In genomic region chr3:69761896-69762789, GRCh38 we compare ENCODE assay signal across 10 cellular contexts. TPM values are rescaled to one million over a fixed set of nuclear protein-coding genes. Genes with fewer than 3 reads are reported as not detected.
DNase-seq lines count a peak whose midpoint lies in the region; ATAC-seq and TF ChIP-seq lines count a peak whose summit lies in the region.
"Had no signal": no experiment of that assay in that cellular context is flagged by ENCODE, and none has a peak within 500 bp of the region (broad histone marks: within the 10 kb centered on the region; RNA-seq: fewer than 3 reads in every experiment).

No MANE protein-coding gene starts in this region.

- H3K27me3 Mint-ChIP-seq in endothelial cell (ENCODE audit: unreplicated experiment), result no peaks in the 10 kb centered on the region
- H3K27me3 Mint-ChIP-seq in GM23338 (ENCODE audit: insufficient read depth, low read depth, poor library complexity), result peaks cover 3% of the 10 kb centered on the region

- no peaks in the 10 kb centered on the region for H4K20me1 ChIP-seq in GM23338 (replicated peaks; ENCODE audit: insufficient read depth)

- H3K4me3 Mint-ChIP-seq in endothelial cell (ENCODE audit: unreplicated experiment), result no peak overlapping the region
- H3K4me3 Mint-ChIP-seq in GM23338, result no peak overlapping the region

- H2AFZ ChIP-seq in GM23338, result no peak overlapping the region

- no peaks in the 10 kb centered on the region for H3K79me2 ChIP-seq in GM23338 (replicated peaks; ENCODE audit: insufficient read depth)

- no peaks in the 10 kb centered on the region for H3K27me3 ChIP-seq in GM23338 (ENCODE audit: insufficient read depth)

- H3K36me3 ChIP-seq in GM23338 (ENCODE audit: insufficient read depth), result no peaks in the 10 kb centered on the region

- H3K9me2 ChIP-seq in GM23338 (ENCODE audit: insufficient read depth), result no peaks in the 10 kb centered on the region

- H3K4me1 Mint-ChIP-seq in endothelial cell (ENCODE audit: unreplicated experiment) (peaks cover 9% of the 10 kb centered on the region), GM23338 (no peaks in the 10 kb centered on the region)

- H3K4me3 ChIP-seq in cardiac fibroblast (replicated peaks in 1 of 2; ENCODE audit: low read depth in 2 of 2, low read length in 2 of 2) (no peak overlapping the region), GM23338 (no peak overlapping the region)

- H3K27ac Mint-ChIP-seq in endothelial cell (ENCODE audit: unreplicated experiment) (no peak overlapping the region), GM23338 (no peak overlapping the region)

- H3K36me3 Mint-ChIP-seq in endothelial cell (ENCODE audit: low read depth, unreplicated experiment) (no peaks in the 10 kb centered on the region), GM23338 (ENCODE audit: low read depth) (no peaks in the 10 kb centered on the region)

- TF ChIP-seq CTCF in cardiac fibroblast (IDR thresholded peaks at IDR 0.05; ENCODE audit: low read depth, low read length) (no peak), endothelial cell (IDR thresholded peaks at IDR 0.05; ENCODE audit: unreplicated experiment) (no peak), GM23338 (conservative IDR thresholded peaks at IDR 0.05; ENCODE audit: low read depth in 2 of 2) (no peak)

- H3K4me1 ChIP-seq in GM23338 (ENCODE audit: insufficient read depth), result no peaks in the 10 kb centered on the region

- H3K27ac ChIP-seq in GM23338 (ENCODE audit: low read depth), result no peak overlapping the region

- no peak overlapping the region for H3K4me2 ChIP-seq in GM23338

- H3F3A ChIP-seq in GM23338 (replicated peaks; ENCODE audit: low read depth), result no peaks in the 10 kb centered on the region

- peak; percentile 57 to 83 for DNase-seq in cardiac fibroblast (ENCODE audit: low read depth in 2 of 2)
- DNase-seq in renal cortical epithelial cell (ENCODE audit: low read depth), result peak; percentile 88
- DNase-seq in endothelial cell (ENCODE audit: low spot score), result no peak
- no peak for DNase-seq in GM23338 (ENCODE audit: low spot score)
- no peak for DNase-seq in UCSD-AML1 (lab: John Stamatoyannopoulos, UW; ENCODE audit: unreplicated experiment)
- no peak for DNase-seq in stimulated activated CD4-positive, alpha-beta T cell treated with anti-CD3 and anti-CD28 coated beads, Interleukin-2, amount 100 ng/mL, for 48 hours
- DNase-seq: activated CD4-positive, alpha-beta T cell treated with anti-CD3 and anti-CD28 coated beads for 1 hour; effector CD8-positive, alpha-beta T cell had no signal

- ATAC-seq in GM18511 (IDR thresholded peaks at IDR 0.05; ENCODE audit: unreplicated experiment) (peak; percentile 70), HG03175 (IDR thresholded peaks at IDR 0.05; ENCODE audit: unreplicated experiment) (peak; percentile 63), GM23338 (no peak)

- H3K9me3 Mint-ChIP-seq in endothelial cell (ENCODE audit: unreplicated experiment) (no peaks in the 10 kb centered on the region), GM23338 (no peaks in the 10 kb centered on the region)

TF ChIP-seq in GM23338, 12 proteins besides CTCF, POLR2A, EP300 and RAD21:
- TF ChIP-seq ETS1 (IDR thresholded peaks at IDR 0.05), result no peak
- TF ChIP-seq EZH2 (IDR thresholded peaks at IDR 0.05; ENCODE audit: low read depth, unreplicated experiment), result no peak
- TF ChIP-seq STAT1 (IDR thresholded peaks at IDR 0.05; ENCODE audit: unreplicated experiment), result no peak
- TF ChIP-seq REST (IDR thresholded peaks at IDR 0.05; ENCODE audit: unreplicated experiment), result no peak
- no peak for TF ChIP-seq ZNF331 (CRISPR knock-in tag; IDR thresholded peaks at IDR 0.05; ENCODE audit: low read depth)
- TF ChIP-seq POLR2AphosphoS5 (IDR thresholded peaks at IDR 0.05; ENCODE audit: low read depth), result no peak
- TF ChIP-seq NANOG (IDR thresholded peaks at IDR 0.05; ENCODE audit: borderline replicate concordance), result no peak
- no peak for TF ChIP-seq JUNB (IDR thresholded peaks at IDR 0.05; ENCODE audit: unreplicated experiment)
- no peak for TF ChIP-seq ZNF114 (CRISPR knock-in tag; IDR thresholded peaks at IDR 0.05)
- TF ChIP-seq EZH2phosphoT487 (IDR thresholded peaks at IDR 0.05; ENCODE audit: unreplicated experiment), result no peak
- TF ChIP-seq CREB1 (CRISPR knock-in tag; IDR thresholded peaks at IDR 0.05; ENCODE audit: low read depth), result no peak

RNA-seq across cellular contexts. Expression of gene MITF, which starts 22.9 kb away (rescaled TPM):
- total RNA-seq in renal cortical epithelial cell (46.7 and 109 TPM in 2 replicates), endothelial cell (ENCODE audit: unreplicated experiment) (1.7 TPM)
- 1.9 and 4.2 TPM in 2 replicates for total RNA-seq in GM23338 (2014; rRNA removed; shearing (Covaris generic))
- polyA plus RNA-seq in GM23338 (2016; fragmentation: Nextera tagmentation; extraction: Ambion mirVana), result 1.5 and 2.4 TPM in 2 replicates

Comparison
In these comparisons a context has a peak if more than half of its experiments do, and no peak if none do; other contexts are left out.
1. DNase-seq: peak in cardiac fibroblast (2 of 2) and renal cortical epithelial cell (single experiment); none in endothelial cell (single experiment), GM23338 (single experiment), UCSD-AML1 (single experiment) and stimulated activated CD4-positive, alpha-beta T cell treated with anti-CD3 and anti-CD28 coated beads, Interleukin-2, amount 100 ng/mL, for 48 hours (0 of 2).